In genomic region chr5:59596586-59597348, GRCh38 we compare ENCODE assay signal across 1 cellular context.
TF ChIP-seq lines count a peak whose summit lies in the region.

No MANE protein-coding gene starts in this region.

TF ChIP-seq in GM23338, 12 proteins besides CTCF, POLR2A, EP300 and RAD21 (continued from another document):
- no peak for TF ChIP-seq ZNF462 (CRISPR knock-in tag; IDR thresholded peaks at IDR 0.05)
- TF ChIP-seq, protein P1, sequence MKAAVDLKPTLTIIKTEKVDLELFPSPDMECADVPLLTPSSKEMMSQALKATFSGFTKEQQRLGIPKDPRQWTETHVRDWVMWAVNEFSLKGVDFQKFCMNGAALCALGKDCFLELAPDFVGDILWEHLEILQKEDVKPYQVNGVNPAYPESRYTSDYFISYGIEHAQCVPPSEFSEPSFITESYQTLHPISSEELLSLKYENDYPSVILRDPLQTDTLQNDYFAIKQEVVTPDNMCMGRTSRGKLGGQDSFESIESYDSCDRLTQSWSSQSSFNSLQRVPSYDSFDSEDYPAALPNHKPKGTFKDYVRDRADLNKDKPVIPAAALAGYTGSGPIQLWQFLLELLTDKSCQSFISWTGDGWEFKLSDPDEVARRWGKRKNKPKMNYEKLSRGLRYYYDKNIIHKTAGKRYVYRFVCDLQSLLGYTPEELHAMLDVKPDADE (IDR thresholded peaks at IDR 0.05), result no peak
